ENCODE assay signal across 10 cellular contexts in the genomic region with DNA sequence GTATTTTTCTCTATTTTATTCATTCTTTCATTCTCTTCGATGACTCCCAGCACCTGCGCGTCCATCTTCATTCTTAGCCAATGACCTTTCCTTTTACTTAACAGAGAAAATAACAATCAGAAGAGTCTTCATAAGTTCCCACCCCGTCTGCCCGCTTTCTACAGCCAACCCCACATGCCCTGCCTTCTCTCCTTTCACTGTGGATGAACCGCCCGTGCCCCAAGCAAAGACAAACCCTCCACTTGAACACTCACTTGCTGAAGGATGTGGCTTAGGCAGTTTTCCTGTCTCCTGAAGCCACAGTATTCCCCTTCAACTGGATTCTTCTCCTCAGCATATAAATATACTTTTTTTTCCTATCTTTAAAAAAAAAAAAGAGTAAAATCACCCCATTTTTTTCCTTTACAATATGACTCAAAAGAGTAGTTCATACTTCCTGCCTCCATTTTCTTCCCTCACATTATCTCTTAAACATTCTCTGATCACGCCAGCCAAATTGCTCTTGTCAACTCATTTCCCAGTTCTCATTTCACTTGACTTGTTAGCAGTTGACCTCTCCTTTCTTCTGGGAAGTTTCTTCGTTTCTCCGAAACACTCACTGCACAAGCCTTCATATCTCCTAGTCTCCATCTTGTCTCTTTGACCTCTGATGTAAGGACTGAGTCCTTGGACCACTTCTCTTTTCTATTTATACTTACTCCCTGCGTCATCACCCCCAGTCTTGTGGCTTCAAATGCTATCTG. TPM values are rescaled to one million over a fixed set of nuclear protein-coding genes. Genes with fewer than 3 reads are reported as not detected.
DNase-seq lines count a peak whose midpoint lies in the region; ATAC-seq and TF ChIP-seq lines count a peak whose summit lies in the region.
"Had no signal": no experiment of that assay in that cellular context is flagged by ENCODE, and none has a peak within 500 bp of the region (broad histone marks: within the 10 kb centered on the region; RNA-seq: fewer than 3 reads in every experiment).

No MANE protein-coding gene starts in this region.

- CTCF ChIA-PET in OCI-LY7 (lab: Charles Lee; ENCODE audit: unreplicated experiment): no interaction called here

- H3K4me3 ChIP-seq in OCI-LY7 (ENCODE audit: low read depth, low read length, poor library complexity, severe bottlenecking) (peak overlapping the region; percentile 64), foreskin fibroblast (ENCODE audit: low read depth in 1 of 2, low read length in 2 of 2) (no peak overlapping the region)

- no peak for TF ChIP-seq CTCF in OCI-LY7 (conservative IDR thresholded peaks at IDR 0.05; ENCODE audit: low read length)
- TF ChIP-seq CTCF in foreskin fibroblast (IDR thresholded peaks at IDR 0.05; ENCODE audit: low read depth, low read length): no peak

- DNase-seq in OCI-LY7 (ENCODE audit: low spot score) (peak; percentile 59), pons (ENCODE audit: low spot score) (peak; percentile 72), NCI-H69 (lab: John Stamatoyannopoulos, UW) (no peak), foreskin fibroblast (no peak), kidney glomerular epithelial cell (lab: John Stamatoyannopoulos, UW) (no peak), amniotic stem cell (lab: John Stamatoyannopoulos, UW) (no peak)

- peak overlapping the region; percentile 81 for H2AFZ ChIP-seq in OCI-LY7 (ENCODE audit: low read length)

- H3K4me1 ChIP-seq in OCI-LY7 (ENCODE audit: insufficient read depth, low read length, poor library complexity, severe bottlenecking): peaks cover 69% of the 10 kb centered on the region

- no peaks in the 10 kb centered on the region for H3K9me2 ChIP-seq in OCI-LY7 (ENCODE audit: insufficient read depth, low read length)

- no peaks in the 10 kb centered on the region for H3K36me3 ChIP-seq in OCI-LY7 (ENCODE audit: insufficient read depth, low read length)

- H3K4me2 ChIP-seq in OCI-LY7 (ENCODE audit: low read length): peak overlapping the region; percentile 88

- POLR2A ChIA-PET in OCI-LY7 (lab: Charles Lee): interaction anchor here (0.8 to 2.6 kb wide), 6 partner anchors 10 to 673 kb away, joined by 3 to 11 read pairs (median 4); a partner anchor contains a TSS

- H3K79me2 ChIP-seq in OCI-LY7 (ENCODE audit: insufficient read depth, low read depth, low read length): peaks cover 20% of the 10 kb centered on the region; the same call in 1 of the 2 replicates

- intact Hi-C loops in OCI-LY7 (cut with micrococcal nuclease; ENCODE audit: unreplicated experiment): loop anchor here (2.0 to 10.0 kb wide), 2 partner anchors 26 to 470 kb away; a partner anchor contains a TSS

- H3K27ac ChIP-seq in OCI-LY7 (ENCODE audit: low read depth, low read length, poor library complexity, severe bottlenecking): peak overlapping the region; percentile 22

- H4K20me1 ChIP-seq in OCI-LY7 (ENCODE audit: insufficient read depth, low read length): no peaks in the 10 kb centered on the region

- peaks cover 7% of the 10 kb centered on the region; the same call in 1 of the 2 replicates for H3K9me3 ChIP-seq in OCI-LY7 (ENCODE audit: low read length)

- TSS peak; percentile 70 for BruUV-seq in OCI-LY7 (replicated peaks; lab: Mats Ljungman, UMichigan)

- ATAC-seq in GM18907 (IDR thresholded peaks at IDR 0.05; ENCODE audit: unreplicated experiment) (peak; percentile 90), HG02885 (IDR thresholded peaks at IDR 0.05; ENCODE audit: poor library complexity, unreplicated experiment) (peak; percentile 90)
- ATAC-seq: HCT116 had no signal

RNA-seq across cellular contexts. Expression of a gene that starts 11.1 kb away (rescaled TPM):
- total RNA-seq in OCI-LY7 (2014; rRNA removed; shearing (Covaris generic)): 0.28 and 0.31 TPM in 2 replicates
- 0.52 and 1.1 TPM in 2 replicates for total RNA-seq in OCI-LY7 (2022)
- total RNA-seq: epithelial cell of proximal tubule had no signal

RNA-seq across cellular contexts. Expression of a gene that starts 27.5 kb away (rescaled TPM):
- 20.2 and 25.2 TPM in 2 replicates for total RNA-seq in OCI-LY7 (2014; rRNA removed; shearing (Covaris generic))
- total RNA-seq in OCI-LY7 (2022): 24.3 and 25.2 TPM in 2 replicates

Comparison
In these comparisons a context has a peak if more than half of its experiments do, and no peak if none do; other contexts are left out.
1. DNase-seq: peak in OCI-LY7 (single experiment) and pons (single experiment); none in NCI-H69 (single experiment), foreskin fibroblast (0 of 2), kidney glomerular epithelial cell (single experiment) and amniotic stem cell (single experiment).